In genomic region chr5:32770444-32770843, GRCh38 we compare ENCODE assay signal across 1 cellular context.
TF ChIP-seq lines count a peak whose summit lies in the region.

No MANE protein-coding gene starts in this region.

TF ChIP-seq in IMR-90, 13 proteins besides CTCF, POLR2A, EP300 and RAD21 (continued from another document):
- TF ChIP-seq FOS (IDR thresholded peaks at IDR 0.05; ENCODE audit: low read depth, low read length) = no peak
- TF ChIP-seq MXI1 (IDR thresholded peaks at IDR 0.05; ENCODE audit: borderline replicate concordance, low read depth, low read length) = no peak
- TF ChIP-seq MAFK (IDR thresholded peaks at IDR 0.05; ENCODE audit: low read depth, low read length) = no peak
- TF ChIP-seq ELK1 (IDR thresholded peaks at IDR 0.05; ENCODE audit: borderline replicate concordance, low read depth, low read length) = no peak
- no peak for TF ChIP-seq RFX5 (IDR thresholded peaks at IDR 0.05; ENCODE audit: low read depth, low read length)
- TF ChIP-seq RCOR1 (IDR thresholded peaks at IDR 0.05; ENCODE audit: insufficient replicate concordance, low read length) = no peak
- TF ChIP-seq CEBPB (IDR thresholded peaks at IDR 0.05; ENCODE audit: low read depth, low read length) = no peak
- no peak for TF ChIP-seq NFE2L2 (IDR thresholded peaks at IDR 0.05; ENCODE audit: low read depth, low read length)
- no peak for TF ChIP-seq SMC3 (IDR thresholded peaks at IDR 0.05; ENCODE audit: low read depth, low read length)
- TF ChIP-seq USF2 (IDR thresholded peaks at IDR 0.05; ENCODE audit: low read depth, low read length) = no peak
- no peak for TF ChIP-seq CHD1 (IDR thresholded peaks at IDR 0.05; ENCODE audit: low read depth, low read length)
